Comparison of ENCODE assay signal across 1 cellular context in the genomic region with DNA sequence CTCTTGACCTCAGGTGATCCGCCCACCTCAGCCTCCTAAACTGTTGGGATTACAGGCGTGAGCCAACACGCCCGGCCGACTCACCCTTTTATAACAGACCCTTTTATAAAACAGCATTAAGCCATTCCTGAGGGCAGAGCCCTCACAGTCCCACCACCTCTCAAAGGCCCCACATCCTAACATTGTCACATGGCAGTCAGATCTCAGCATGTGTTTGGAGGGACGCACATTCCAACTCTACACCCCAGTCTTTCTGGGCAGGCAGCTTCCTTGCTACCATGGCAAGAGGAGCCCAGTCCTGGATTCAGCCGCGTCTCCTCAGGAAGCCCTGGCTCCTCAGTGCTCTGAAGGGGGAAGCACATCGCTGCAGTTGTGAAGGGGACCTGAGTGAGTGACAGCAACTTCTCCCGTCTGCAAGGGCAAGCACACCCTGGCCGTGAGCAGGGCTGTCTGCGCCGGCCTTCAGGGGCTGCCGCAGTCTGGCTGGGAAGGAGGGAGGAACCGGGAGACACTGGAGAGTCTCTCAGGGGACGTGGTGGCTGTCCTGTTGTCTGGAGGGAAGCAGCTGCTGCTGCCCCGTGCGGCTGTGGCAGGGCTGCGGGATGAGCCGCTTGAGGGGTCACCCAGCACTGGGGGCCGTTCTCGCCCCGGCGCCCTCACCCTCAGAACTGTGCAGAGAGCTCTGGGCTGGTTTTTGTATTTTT.
TF ChIP-seq lines count a peak whose summit lies in the region.

No MANE protein-coding gene starts in this region.

TF ChIP-seq in HepG2, 621 proteins besides CTCF, POLR2A, EP300 and RAD21:
- no peak for TF ChIP-seq GABPA (IDR thresholded peaks at IDR 0.05; ENCODE audit: low read depth, low read length)
- no peak for TF ChIP-seq GABPA (CRISPR knock-in tag; IDR thresholded peaks at IDR 0.05; ENCODE audit: low read depth)
- peak; percentile 45 for TF ChIP-seq AGO2 (optimal IDR thresholded peaks at IDR 0.05; ENCODE audit: low read depth, low read length)
- TF ChIP-seq, protein P1, sequence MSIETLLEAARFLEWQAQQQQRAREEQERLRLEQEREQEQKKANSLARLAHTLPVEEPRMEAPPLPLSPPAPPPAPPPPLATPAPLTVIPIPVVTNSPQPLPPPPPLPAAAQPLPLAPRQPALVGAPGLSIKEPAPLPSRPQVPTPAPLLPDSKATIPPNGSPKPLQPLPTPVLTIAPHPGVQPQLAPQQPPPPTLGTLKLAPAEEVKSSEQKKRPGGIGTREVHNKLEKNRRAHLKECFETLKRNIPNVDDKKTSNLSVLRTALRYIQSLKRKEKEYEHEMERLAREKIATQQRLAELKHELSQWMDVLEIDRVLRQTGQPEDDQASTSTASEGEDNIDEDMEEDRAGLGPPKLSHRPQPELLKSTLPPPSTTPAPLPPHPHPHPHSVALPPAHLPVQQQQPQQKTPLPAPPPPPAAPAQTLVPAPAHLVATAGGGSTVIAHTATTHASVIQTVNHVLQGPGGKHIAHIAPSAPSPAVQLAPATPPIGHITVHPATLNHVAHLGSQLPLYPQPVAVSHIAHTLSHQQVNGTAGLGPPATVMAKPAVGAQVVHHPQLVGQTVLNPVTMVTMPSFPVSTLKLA (IDR thresholded peaks at IDR 0.05), result peak; percentile 97
